ENCODE assay signal across 8 cellular contexts in the genomic region with DNA sequence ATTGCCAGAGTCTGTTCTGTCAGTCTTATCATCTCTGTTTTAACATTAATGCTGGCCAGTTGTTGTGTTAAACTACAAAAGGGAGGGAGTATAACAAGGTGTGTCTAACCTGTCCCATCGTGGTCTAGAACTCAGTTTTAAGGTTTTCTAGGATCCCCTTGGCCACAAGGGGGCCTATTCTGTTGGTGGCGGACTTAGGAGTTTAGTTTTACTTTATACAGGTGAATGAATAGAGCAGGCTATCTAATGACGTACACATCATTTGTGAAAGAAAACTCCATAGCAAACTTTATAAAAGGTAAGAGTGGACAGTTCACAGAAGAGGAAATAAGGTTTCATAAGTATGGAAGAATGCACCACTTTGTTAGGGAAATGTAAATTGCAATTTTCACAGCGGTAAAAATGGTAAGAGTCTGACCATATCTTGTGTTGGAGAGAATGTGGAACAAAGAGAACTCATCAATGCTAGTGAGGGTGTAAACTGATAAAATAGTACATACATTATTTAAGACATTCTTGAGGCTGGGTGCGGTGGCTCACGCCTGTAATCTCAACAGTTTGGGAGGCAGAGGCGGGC. TPM values are rescaled to one million over a fixed set of nuclear protein-coding genes. Genes with fewer than 3 reads are reported as not detected.
A peak's percentile ranks its signal among the peaks of the same experiment; 100 is the strongest.
DNase-seq lines count a peak whose midpoint lies in the region; ATAC-seq and TF ChIP-seq lines count a peak whose summit lies in the region.

No MANE protein-coding gene starts in this region.

- CTCF ChIA-PET in activated CD4-positive, alpha-beta memory T cell treated with anti-CD3 and anti-CD28 coated beads for 36 hours (lab: Charles Lee), result interaction anchor here (0.7 to 2.3 kb wide), 5 partner anchors 8 to 274 kb away, joined by 4 to 14 read pairs (median 6); partner anchors contain the start of gene DUSP12

- H3K4me3 ChIP-seq in fibroblast of pulmonary artery (replicated peaks; ENCODE audit: low read depth, low read length), result no peak overlapping the region

- intact Hi-C loops in activated CD4-positive, alpha-beta memory T cell treated with anti-CD3 and anti-CD28 coated beads for 36 hours (cut with micrococcal nuclease), result loop anchor here (10.0 kb wide), 1 partner anchor 731 kb away; the partner anchor contains the start of gene UHMK1

- POLR2A ChIA-PET in activated CD4-positive, alpha-beta memory T cell treated with anti-CD3 and anti-CD28 coated beads for 36 hours (lab: Charles Lee), result no interaction called here

- H3K36me3 Mint-ChIP-seq in activated CD4-positive, alpha-beta memory T cell treated with anti-CD3 and anti-CD28 coated beads for 36 hours, result peaks cover 8% of the 10 kb centered on the region

- TF ChIP-seq CTCF in LNCAP (IDR thresholded peaks at IDR 0.05) (peak; percentile 61), fibroblast of pulmonary artery (IDR thresholded peaks at IDR 0.05; ENCODE audit: low read length, missing control alignments) (peak; percentile 57)

- DNase-seq in NCI-H1436 (lab: John Stamatoyannopoulos, UW) (peak; percentile 1), NCI-H1436 treated with DMSO at 0.1 percent for 48 hours (lab: John Stamatoyannopoulos, UW) (no peak), fibroblast of pulmonary artery (ENCODE audit: low read depth) (no peak)
- DNase-seq in activated CD4-positive, alpha-beta memory T cell treated with anti-CD3 and anti-CD28 coated beads for 36 hours, result peak; percentile 53
- DNase-seq in stimulated activated naive CD8-positive, alpha-beta T cell treated with anti-CD3 and anti-CD28 coated beads, Interleukin-15, amount 100 ng/mL, for 72 hours, result peak; percentile 43 to 56

- H3K27ac Mint-ChIP-seq in activated CD4-positive, alpha-beta memory T cell treated with anti-CD3 and anti-CD28 coated beads for 36 hours, result no peak overlapping the region
- H3K27ac Mint-ChIP-seq in stimulated activated naive CD8-positive, alpha-beta T cell treated with anti-CD3 and anti-CD28 coated beads, Interleukin-15, amount 100 ng/mL, for 72 hours, result peak overlapping the region; percentile 28 to 94

- peaks cover 44% of the 10 kb centered on the region for H3K4me1 Mint-ChIP-seq in activated CD4-positive, alpha-beta memory T cell treated with anti-CD3 and anti-CD28 coated beads for 36 hours (ENCODE audit: low read depth)
- H3K4me1 Mint-ChIP-seq in stimulated activated naive CD8-positive, alpha-beta T cell treated with anti-CD3 and anti-CD28 coated beads, Interleukin-15, amount 100 ng/mL, for 72 hours, result peaks cover 41% of the 10 kb centered on the region

- no peaks in the 10 kb centered on the region for H3K27me3 Mint-ChIP-seq in activated CD4-positive, alpha-beta memory T cell treated with anti-CD3 and anti-CD28 coated beads for 36 hours
- H3K27me3 Mint-ChIP-seq in stimulated activated naive CD8-positive, alpha-beta T cell treated with anti-CD3 and anti-CD28 coated beads, Interleukin-15, amount 100 ng/mL, for 72 hours, result no peaks in the 10 kb centered on the region

- peak; percentile 68 for ATAC-seq in stimulated activated naive CD8-positive, alpha-beta T cell treated with anti-CD3 and anti-CD28 coated beads, Interleukin-15, amount 100 ng/mL, for 72 hours
- ATAC-seq in GM19395 (IDR thresholded peaks at IDR 0.05; ENCODE audit: unreplicated experiment) (no peak), GM18858 (IDR thresholded peaks at IDR 0.05; ENCODE audit: unreplicated experiment) (no peak)

- no peaks in the 10 kb centered on the region for H3K9me3 Mint-ChIP-seq in activated CD4-positive, alpha-beta memory T cell treated with anti-CD3 and anti-CD28 coated beads for 36 hours
- no peaks in the 10 kb centered on the region for H3K9me3 Mint-ChIP-seq in stimulated activated naive CD8-positive, alpha-beta T cell treated with anti-CD3 and anti-CD28 coated beads, Interleukin-15, amount 100 ng/mL, for 72 hours

- peak overlapping the region; percentile 15 for H3K4me3 Mint-ChIP-seq in activated CD4-positive, alpha-beta memory T cell treated with anti-CD3 and anti-CD28 coated beads for 36 hours
- peak overlapping the region; percentile 49 to 70 for H3K4me3 Mint-ChIP-seq in stimulated activated naive CD8-positive, alpha-beta T cell treated with anti-CD3 and anti-CD28 coated beads, Interleukin-15, amount 100 ng/mL, for 72 hours

RNA-seq across cellular contexts. Expression of gene ATF6, which starts 2.5 kb away (rescaled TPM):
- 10 to 100 TPM; 20.8 to 23.0 TPM for total RNA-seq in activated CD4-positive, alpha-beta memory T cell treated with anti-CD3 and anti-CD28 coated beads for 36 hours

RNA-seq across cellular contexts. Expression of gene DUSP12, which starts 14.0 kb away (rescaled TPM):
- total RNA-seq in activated CD4-positive, alpha-beta memory T cell treated with anti-CD3 and anti-CD28 coated beads for 36 hours, result 10 to 100 TPM; 25.9 to 28.5 TPM

RNA-seq across cellular contexts. Expression of gene FCRLB, which starts 42.3 kb away (rescaled TPM):
- not detected for total RNA-seq in activated CD4-positive, alpha-beta memory T cell treated with anti-CD3 and anti-CD28 coated beads for 36 hours

RNA-seq across cellular contexts. Expression of gene FCRLA, which starts 56.6 kb away (rescaled TPM):
- total RNA-seq in activated CD4-positive, alpha-beta memory T cell treated with anti-CD3 and anti-CD28 coated beads for 36 hours, result not detected

Comparison
In these comparisons a context has a peak if more than half of its experiments do, and no peak if none do; other contexts are left out.
1. DNase-seq: peak in NCI-H1436 (single experiment), activated CD4-positive, alpha-beta memory T cell treated with anti-CD3 and anti-CD28 coated beads for 36 hours (single experiment) and stimulated activated naive CD8-positive, alpha-beta T cell treated with anti-CD3 and anti-CD28 coated beads, Interleukin-15, amount 100 ng/mL, for 72 hours (2 of 2); none in NCI-H1436 treated with DMSO at 0.1 percent for 48 hours (single experiment) and fibroblast of pulmonary artery (single experiment).